8 cellular contexts compared by ENCODE assay signal in the genomic region with DNA sequence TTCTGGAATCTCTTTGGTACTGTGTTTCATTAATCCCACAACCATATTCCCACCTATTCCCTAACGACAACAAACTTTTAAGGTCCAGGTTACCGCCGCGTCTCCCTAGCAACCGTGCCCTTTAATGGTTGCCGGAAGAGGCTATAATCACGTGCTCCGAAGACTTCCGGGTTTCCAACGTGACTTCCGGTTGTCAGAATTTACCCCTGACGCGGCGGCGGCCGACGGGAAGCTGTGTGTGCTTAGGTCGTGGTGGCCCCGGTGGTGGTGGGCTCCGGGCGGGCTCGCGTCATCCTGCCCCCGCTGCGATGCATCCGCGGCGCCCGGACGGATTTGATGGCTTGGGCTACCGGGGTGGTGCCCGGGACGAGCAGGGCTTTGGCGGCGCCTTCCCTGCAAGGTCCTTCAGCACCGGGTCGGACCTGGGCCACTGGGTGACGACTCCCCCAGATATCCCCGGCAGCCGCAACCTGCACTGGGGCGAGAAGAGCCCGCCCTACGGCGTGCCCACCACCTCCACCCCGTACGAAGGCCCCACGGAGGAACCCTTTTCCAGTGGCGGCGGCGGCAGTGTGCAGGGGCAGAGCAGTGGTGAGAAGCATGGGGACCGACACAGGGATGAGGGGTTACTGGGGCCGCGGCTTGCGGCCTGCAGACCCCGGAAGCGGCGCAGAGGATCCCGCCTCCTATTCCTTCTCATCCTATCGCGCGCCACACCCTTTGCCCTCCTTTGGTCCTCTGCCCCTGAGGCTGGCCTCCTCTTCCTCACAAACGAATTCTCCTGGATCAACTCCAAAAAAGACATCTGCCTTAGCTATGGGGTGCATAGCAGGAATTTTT.
DNase-seq lines count a peak whose midpoint lies in the region; ATAC-seq and TF ChIP-seq lines count a peak whose summit lies in the region.

A gene (plus strand): TSS at position 196 of the 840 bp plus-strand sequence. CDS start 113 bp downstream, at position 309.

- peak; percentile 28 for DNase-seq in AG04449 (ENCODE audit: low read depth, low spot score)
- DNase-seq in NCI-H2227 treated with DMSO at 0.1 percent for 48 hours (lab: John Stamatoyannopoulos, UW) = peak; percentile 81
- DNase-seq in activated CD4-positive, CD25-positive, alpha-beta regulatory T cell (lab: John Stamatoyannopoulos, UW) = peak; percentile 66 to 80 (median 76)
- DNase-seq in central memory CD4-positive, alpha-beta T cell = peak; percentile 91
- DNase-seq in iris pigment epithelial cell (ENCODE audit: low read depth) = peak; percentile 89
- peak; percentile 79 for DNase-seq in stimulated activated CD4-positive, alpha-beta T cell treated with anti-CD3 and anti-CD28 coated beads, Interleukin-12 subunit alpha, Interleukin-12 subunit beta, amount 100 ng/mL, for 4 hours

- CTCF ChIA-PET in AG04449 (lab: Yijun Ruan, JAX) = interaction anchor here (0.7 to 2.2 kb wide), 2 partner anchors 14 to 18 kb away, joined by 3 to 6 read pairs; no protein-coding TSS in a partner anchor

- no peak for TF ChIP-seq CTCF in AG04449 (IDR thresholded peaks at IDR 0.05; ENCODE audit: insufficient read depth, low read length, missing control alignments)

- ATAC-seq in GM18873 (IDR thresholded peaks at IDR 0.05; ENCODE audit: low FRiP score, unreplicated experiment) (peak; percentile 96), HG03139 (IDR thresholded peaks at IDR 0.05; ENCODE audit: unreplicated experiment) (peak; percentile 97)

- peak within 1 kb of the TSS; percentile 88 for H3K4me3 ChIP-seq in AG04449 (ENCODE audit: low read depth, low read length)

- POLR2A ChIA-PET in AG04449 (lab: Yijun Ruan, JAX) = interaction anchor here (0.7 kb wide), 1 partner anchor 81 kb away, joined by 3 read pairs; no protein-coding TSS in a partner anchor

Comparison
In these comparisons a context has a peak if more than half of its experiments do, and no peak if none do; other contexts are left out.
1. Peak in every context shown above with its lines: DNase-seq, ATAC-seq and H3K4me3 ChIP-seq.
2. DNase-seq: peak in every context shown above with its lines; median percentile 91 in central memory CD4-positive, alpha-beta T cell; 89 in iris pigment epithelial cell; 81 in NCI-H2227 treated with DMSO at 0.1 percent for 48 hours; 79 in stimulated activated CD4-positive, alpha-beta T cell treated with anti-CD3 and anti-CD28 coated beads, Interleukin-12 subunit alpha, Interleukin-12 subunit beta, amount 100 ng/mL, for 4 hours; 76 in activated CD4-positive, CD25-positive, alpha-beta regulatory T cell; 28 in AG04449.